ENCODE assay signal across 25 cellular contexts in the genomic region with DNA sequence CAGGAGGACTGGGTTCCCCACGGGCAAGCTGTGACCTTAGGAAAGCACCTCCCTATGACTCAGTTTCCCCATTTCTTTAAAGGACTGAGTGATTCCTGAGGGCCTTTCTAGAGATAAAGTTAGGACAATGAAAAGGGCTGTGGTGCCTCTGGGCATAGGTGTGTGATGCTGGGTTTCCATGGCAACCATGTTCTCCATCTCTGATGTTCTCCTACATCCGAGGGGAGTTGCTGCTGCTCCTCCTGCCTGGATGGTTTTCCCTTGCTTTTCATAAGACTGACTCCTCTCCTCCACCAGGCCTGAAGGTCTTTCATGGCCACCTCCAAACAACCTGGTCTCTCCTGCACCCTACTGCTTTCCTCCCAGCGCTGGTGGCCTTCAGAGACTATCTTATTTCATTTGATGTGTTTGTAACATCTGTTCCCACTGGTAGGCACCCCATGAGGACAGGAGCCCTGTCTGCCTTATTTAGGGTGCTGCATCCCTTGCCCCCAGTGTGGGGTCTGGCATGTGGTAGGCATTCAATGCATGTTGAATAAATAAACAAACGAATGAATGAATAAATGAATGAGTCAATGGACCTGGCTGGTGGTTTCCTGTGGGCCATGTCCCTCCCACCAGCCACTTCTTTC.
"Had no signal": no experiment of that assay in that cellular context is flagged by ENCODE, and none has a peak within 500 bp of the region (broad histone marks: within the 10 kb centered on the region; RNA-seq: fewer than 3 reads in every experiment).

No MANE protein-coding gene starts in this region.

- ATAC-seq: activated T-cell treated with anti-CD3 and anti-CD28 coated beads, Interleukin-2, amount 50 U/mL, for 72 hours; gastrocnemius medialis; mucosa of descending colon; natural killer cell treated with Interleukin-12 subunit alpha and Interleukin-12 subunit beta and Interleukin-15 and Interleukin-18, amount 100 ng/mL, for 72 hours; right cardiac atrium; stimulated activated naive CD8-positive, alpha-beta T cell treated with anti-CD3 and anti-CD28 coated beads, Interleukin-15, Interleukin-2, amounts not matched to agents 100 U/mL and 50 U/mL, for 24 hours had no signal

- H3K27ac Mint-ChIP-seq: activated B cell treated with CpG ODN at 0.5 μM for 24 hours; activated naive CD8-positive, alpha-beta T cell; activated T-cell treated with anti-CD3 and anti-CD28 coated beads, Interleukin-2, amount 50 U/mL, for 72 hours; natural killer cell treated with Interleukin-12 subunit alpha and Interleukin-12 subunit beta and Interleukin-15 and Interleukin-18, amount 100 ng/mL, for 72 hours had no signal

- H3K4me3 ChIP-seq: adrenal gland, ascending aorta, cardiac muscle cell, colonic mucosa, gastrocnemius medialis, left lung, lung, mucosa of descending colon, spleen, upper lobe of left lung had no signal

- H3K27me3 ChIP-seq: adrenal gland, ascending aorta, cardiac muscle cell, colonic mucosa, upper lobe of left lung had no signal

- H3K36me3 Mint-ChIP-seq: activated naive CD8-positive, alpha-beta T cell; brain; natural killer cell treated with Interleukin-12 subunit alpha and Interleukin-12 subunit beta and Interleukin-15 and Interleukin-18, amount 100 ng/mL, for 72 hours had no signal

- H3K4me1 ChIP-seq: adrenal gland, ascending aorta, colonic mucosa, gastrocnemius medialis, spleen had no signal

- DNase-seq: activated B cell treated with CpG ODN at 0.5 μM for 24 hours; activated CD4-positive, alpha-beta T cell treated with anti-CD3 and anti-CD28 coated beads, Interleukin-2, amount 50 U/mL, for 4 hours; activated naive CD4-positive, alpha-beta T cell treated with Interleukin-2 at 50 U/mL for 16 hours; activated T-cell treated with anti-CD3 and anti-CD28 coated beads for 4 hours; activated T-cell treated with anti-CD3 and anti-CD28 coated beads, Interleukin-2, amount 50 U/mL, for 72 hours; adrenal gland; cerebellar nuclear complex; colonic mucosa; effector memory CD4-positive, alpha-beta T cell; gastrocnemius medialis; glutamatergic neuron; left lung; mucosa of descending colon; right cardiac atrium; spleen; stimulated activated CD4-positive, alpha-beta T cell treated with anti-CD3 and anti-CD28 coated beads, Interleukin-2, amount 100 ng/mL, for 48 hours; stimulated activated naive CD8-positive, alpha-beta T cell treated with anti-CD3 and anti-CD28 coated beads, Interleukin-15, Interleukin-2, amounts not matched to agents 100 U/mL and 50 U/mL, for 24 hours; upper lobe of left lung had no signal

- H3K4me3 Mint-ChIP-seq: activated B cell treated with CpG ODN at 0.5 μM for 24 hours; activated naive CD8-positive, alpha-beta T cell; activated T-cell treated with anti-CD3 and anti-CD28 coated beads, Interleukin-2, amount 50 U/mL, for 72 hours; brain; natural killer cell treated with Interleukin-12 subunit alpha and Interleukin-12 subunit beta and Interleukin-15 and Interleukin-18, amount 100 ng/mL, for 72 hours had no signal

- H3K9me3 Mint-ChIP-seq: activated B cell treated with CpG ODN at 0.5 μM for 24 hours; activated T-cell treated with anti-CD3 and anti-CD28 coated beads, Interleukin-2, amount 50 U/mL, for 72 hours; natural killer cell treated with Interleukin-12 subunit alpha and Interleukin-12 subunit beta and Interleukin-15 and Interleukin-18, amount 100 ng/mL, for 72 hours had no signal

- H3K27ac ChIP-seq: adrenal gland, ascending aorta, cardiac muscle cell, colonic mucosa, gastrocnemius medialis, spleen had no signal

- H3K9me3 ChIP-seq: adrenal gland, ascending aorta, colonic mucosa, gastrocnemius medialis, left lung, mucosa of descending colon, spleen, upper lobe of left lung had no signal

- H3K4me1 Mint-ChIP-seq: activated B cell treated with CpG ODN at 0.5 μM for 24 hours had no signal

- FAIRE-seq: islet of Langerhans had no signal

- H3K36me3 ChIP-seq: adrenal gland, ascending aorta, cardiac muscle cell, colonic mucosa, gastrocnemius medialis, left lung, spleen, upper lobe of left lung had no signal
